13 cellular contexts compared by ENCODE assay signal in the genomic region with DNA sequence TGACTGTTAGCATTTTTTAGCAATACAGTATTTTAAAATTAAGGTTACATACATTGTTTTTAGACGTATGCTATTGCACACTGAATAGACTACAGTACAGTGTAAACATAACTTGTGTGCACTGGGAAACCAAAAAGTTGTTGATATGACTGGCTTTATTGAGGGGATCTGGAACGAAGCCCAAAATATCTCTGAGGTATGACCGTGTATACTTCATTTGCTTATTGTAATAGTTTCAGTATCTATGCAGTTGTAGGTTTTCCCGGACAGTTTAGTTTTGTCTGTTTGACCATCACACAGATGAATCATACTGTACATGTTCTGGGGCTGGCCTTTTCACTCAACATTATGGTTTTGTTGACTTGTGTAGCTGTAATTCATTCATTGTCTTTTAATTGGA. TPM values are rescaled to one million over a fixed set of nuclear protein-coding genes. Genes with fewer than 3 reads are reported as not detected.
DNase-seq lines count a peak whose midpoint lies in the region; ATAC-seq and TF ChIP-seq lines count a peak whose summit lies in the region.
"Had no signal": no experiment of that assay in that cellular context is flagged by ENCODE, and none has a peak within 500 bp of the region (broad histone marks: within the 10 kb centered on the region; RNA-seq: fewer than 3 reads in every experiment).

No MANE protein-coding gene starts in this region.

- TF ChIP-seq POLR2A in adrenal gland (IDR thresholded peaks at IDR 0.05) = no peak

- H3K27ac ChIP-seq in adrenal gland = no peak overlapping the region
- H3K27ac ChIP-seq: left lung, spleen had no signal

- ATAC-seq in GM19351 (IDR thresholded peaks at IDR 0.05; ENCODE audit: unreplicated experiment) (peak; percentile 85), HG03280 (IDR thresholded peaks at IDR 0.05; ENCODE audit: unreplicated experiment) (peak; percentile 83), left cardiac atrium (no peak)
- ATAC-seq: left lung had no signal

- WGBS in adrenal gland, 4 donors = 41 to 44% (median 42%) methylated on average over 4 of the region's 4 CpGs

- peaks cover 8 to 13% of the 10 kb centered on the region in 2 donors for H3K4me1 ChIP-seq in adrenal gland (replicated peaks in 1 of 2)

- TF ChIP-seq CTCF in astrocyte of the spinal cord (IDR thresholded peaks at IDR 0.05; ENCODE audit: low read depth, low read length) (no peak), adrenal gland (IDR thresholded peaks at IDR 0.05) (no peak)

- H3K4me3 ChIP-seq in astrocyte of the spinal cord (ENCODE audit: low read depth, low read length) = no peak overlapping the region
- H3K4me3 ChIP-seq in adrenal gland = no peak overlapping the region
- H3K4me3 ChIP-seq: left lung, spleen had no signal

- no peaks in the 10 kb centered on the region for H3K36me3 ChIP-seq in adrenal gland (replicated peaks in 1 of 2)
- H3K36me3 ChIP-seq: left lung, spleen had no signal

- in situ Hi-C loops in astrocyte of the spinal cord (cut with HindIII; ENCODE audit: low sequenced_read_pairs) = no loop called here

- intact Hi-C loops in adrenal gland (cut with DNase I) = no loop called here
- intact Hi-C loops in left cardiac atrium (cut with DNase I) = loop anchor here in 1 of 2 donors (5.0 kb wide), 1 partner anchor 39 kb away; a partner anchor contains a TSS

- H3K9me3 ChIP-seq in adrenal gland (replicated peaks in 1 of 3) = no peaks in the 10 kb centered on the region
- H3K9me3 ChIP-seq: left lung, spleen had no signal

- H3K27me3 ChIP-seq in adrenal gland = no peaks in the 10 kb centered on the region
- H3K27me3 ChIP-seq: left lung had no signal

- DNase-seq in DMS53 (lab: John Stamatoyannopoulos, UW) (peak; percentile 69), astrocyte of the spinal cord (ENCODE audit: low read depth, low spot score) (peak; percentile 54), adrenal gland (no peak), AG08395 (ENCODE audit: low spot score) (no peak), left cardiac atrium (no peak), NCI-H510A (lab: John Stamatoyannopoulos, UW) (no peak)
- DNase-seq: activated CD4-positive, alpha-beta T cell treated with anti-CD3 and anti-CD28 coated beads for 48 hours; cortex of kidney; left lung; NCI-H2227 treated with DMSO at 0.1 percent for 48 hours had no signal

RNA-seq across cellular contexts. Expression of a gene that starts 6.9 kb away (rescaled TPM):
- total RNA-seq in adrenal gland (10 to 100 TPM in 1 of 8 donors, 1 to 10 TPM in 5, under 1 TPM in 2; 0.69 to 14.5 (median 2.5) TPM), left cardiac atrium (1 to 10 TPM; 2.5 to 4.6 TPM)
- 1 to 10 TPM; 1.7 to 4.8 (median 2.6) TPM for polyA plus RNA-seq in adrenal gland

RNA-seq across cellular contexts. Expression of a gene that starts 11.3 kb away (rescaled TPM):
- total RNA-seq in adrenal gland (10 to 100 TPM; 25.1 to 67.6 (median 49.9) TPM), left cardiac atrium (10 to 100 TPM; 12.9 to 20.2 TPM)
- polyA plus RNA-seq in adrenal gland = 100 to 1,000 TPM in 1 of 3 donors, 10 to 100 TPM in 2; 16.8 to 107 (median 59.4) TPM

RNA-seq across cellular contexts. Expression of a gene that starts 18.7 kb away (rescaled TPM):
- total RNA-seq in adrenal gland (100 to 1,000 TPM in 1 of 8 donors, 10 to 100 TPM in 7; 17.3 to 107 (median 46.2) TPM), left cardiac atrium (10 to 100 TPM; 12.3 to 30.0 TPM)
- 10 to 100 TPM; 13.3 to 25.0 (median 19.0) TPM for polyA plus RNA-seq in adrenal gland

RNA-seq across cellular contexts. Expression of a gene that starts 30.0 kb away (rescaled TPM):
- 10 to 100 TPM in 7 of 8 donors, 1 to 10 TPM in 1; 9.1 to 30.1 (median 16.6) TPM for total RNA-seq in adrenal gland
- polyA plus RNA-seq in adrenal gland = 1 to 10 TPM; 4.7 to 7.7 (median 5.1) TPM
- not detected for total RNA-seq in left cardiac atrium

RNA-seq across cellular contexts. Expression of a gene that starts 37.1 kb away (rescaled TPM):
- total RNA-seq in adrenal gland = 100 to 1,000 TPM in 2 of 8 donors, 10 to 100 TPM in 6; 13.1 to 166 (median 28.2) TPM
- 10 to 100 TPM; 10.2 to 76.4 (median 60.6) TPM for polyA plus RNA-seq in adrenal gland
- 100 to 1,000 TPM in 1 of 2 donors, 10 to 100 TPM in 1; 50.3 to 113 TPM for total RNA-seq in left cardiac atrium

Comparison
In these comparisons a context has a peak if more than half of its experiments do, and no peak if none do; other contexts are left out.
1. DNase-seq: peak in DMS53 (single experiment) and astrocyte of the spinal cord (single experiment); none in adrenal gland (0 of 7), AG08395 (single experiment), left cardiac atrium (single experiment) and NCI-H510A (single experiment).
2. ATAC-seq: peak in GM19351 (single experiment) and HG03280 (single experiment); none in left cardiac atrium (0 of 2).